ENCODE assay signal across 2 cellular contexts in the genomic region with DNA sequence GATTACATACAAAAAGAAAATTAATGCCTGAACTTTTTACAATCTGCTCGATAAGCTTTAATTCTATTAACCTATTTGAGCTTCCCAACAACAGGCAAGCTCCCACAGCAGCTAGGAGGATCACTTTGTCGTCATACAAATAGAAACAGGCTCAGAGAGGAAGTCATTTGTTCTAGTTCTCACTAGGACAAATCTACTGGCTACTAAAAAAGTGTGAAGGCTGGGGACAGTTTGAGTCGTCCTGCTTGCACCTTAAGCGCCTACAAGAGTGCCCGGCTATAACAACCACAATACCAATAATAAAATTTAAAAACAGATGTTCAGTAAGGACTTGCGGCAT.
TF ChIP-seq lines count a peak whose summit lies in the region.

No MANE protein-coding gene starts in this region.

TF ChIP-seq in GM12878, 131 proteins besides CTCF, POLR2A, EP300 and RAD21 (continues in another document):
- TF ChIP-seq TCF3 (IDR thresholded peaks at IDR 0.05; ENCODE audit: borderline replicate concordance, insufficient read depth, low read depth, low read length), result no peak; the same call in 1 of the 2 replicates
- no peak for TF ChIP-seq TCF7 (IDR thresholded peaks at IDR 0.05; ENCODE audit: borderline replicate concordance)
- TF ChIP-seq, protein P1, sequence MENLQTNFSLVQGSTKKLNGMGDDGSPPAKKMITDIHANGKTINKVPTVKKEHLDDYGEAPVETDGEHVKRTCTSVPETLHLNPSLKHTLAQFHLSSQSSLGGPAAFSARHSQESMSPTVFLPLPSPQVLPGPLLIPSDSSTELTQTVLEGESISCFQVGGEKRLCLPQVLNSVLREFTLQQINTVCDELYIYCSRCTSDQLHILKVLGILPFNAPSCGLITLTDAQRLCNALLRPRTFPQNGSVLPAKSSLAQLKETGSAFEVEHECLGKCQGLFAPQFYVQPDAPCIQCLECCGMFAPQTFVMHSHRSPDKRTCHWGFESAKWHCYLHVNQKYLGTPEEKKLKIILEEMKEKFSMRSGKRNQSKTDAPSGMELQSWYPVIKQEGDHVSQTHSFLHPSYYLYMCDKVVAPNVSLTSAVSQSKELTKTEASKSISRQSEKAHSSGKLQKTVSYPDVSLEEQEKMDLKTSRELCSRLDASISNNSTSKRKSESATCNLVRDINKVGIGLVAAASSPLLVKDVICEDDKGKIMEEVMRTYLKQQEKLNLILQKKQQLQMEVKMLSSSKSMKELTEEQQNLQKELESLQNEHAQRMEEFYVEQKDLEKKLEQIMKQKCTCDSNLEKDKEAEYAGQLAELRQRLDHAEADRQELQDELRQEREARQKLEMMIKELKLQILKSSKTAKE (IDR thresholded peaks at IDR 0.05; ENCODE audit: low read depth, poor library complexity, severe bottlenecking), result no peak
- no peak for TF ChIP-seq SIX5 (IDR thresholded peaks at IDR 0.05; ENCODE audit: low read depth, low read length, severe bottlenecking)
- peak; percentile 83 for TF ChIP-seq ATF7 (IDR thresholded peaks at IDR 0.05; ENCODE audit: low read depth)
- no peak for TF ChIP-seq IKZF2 (IDR thresholded peaks at IDR 0.05)
- no peak for TF ChIP-seq CHD4 (IDR thresholded peaks at IDR 0.05)
- TF ChIP-seq ZBED1 (IDR thresholded peaks at IDR 0.05; ENCODE audit: borderline replicate concordance), result 0 out of 2 replicates have a peak, but pooled peaks have one; percentile 57
- TF ChIP-seq SP1 (IDR thresholded peaks at IDR 0.05; ENCODE audit: low read depth, low read length), result no peak
- TF ChIP-seq NRF1 (conservative IDR thresholded peaks at IDR 0.05; ENCODE audit: low read depth, low read length), result no peak
- TF ChIP-seq KAT2A (conservative IDR thresholded peaks at IDR 0.05; ENCODE audit: control insufficient read depth, low read depth, low read length), result no peak
- TF ChIP-seq, protein P2, sequence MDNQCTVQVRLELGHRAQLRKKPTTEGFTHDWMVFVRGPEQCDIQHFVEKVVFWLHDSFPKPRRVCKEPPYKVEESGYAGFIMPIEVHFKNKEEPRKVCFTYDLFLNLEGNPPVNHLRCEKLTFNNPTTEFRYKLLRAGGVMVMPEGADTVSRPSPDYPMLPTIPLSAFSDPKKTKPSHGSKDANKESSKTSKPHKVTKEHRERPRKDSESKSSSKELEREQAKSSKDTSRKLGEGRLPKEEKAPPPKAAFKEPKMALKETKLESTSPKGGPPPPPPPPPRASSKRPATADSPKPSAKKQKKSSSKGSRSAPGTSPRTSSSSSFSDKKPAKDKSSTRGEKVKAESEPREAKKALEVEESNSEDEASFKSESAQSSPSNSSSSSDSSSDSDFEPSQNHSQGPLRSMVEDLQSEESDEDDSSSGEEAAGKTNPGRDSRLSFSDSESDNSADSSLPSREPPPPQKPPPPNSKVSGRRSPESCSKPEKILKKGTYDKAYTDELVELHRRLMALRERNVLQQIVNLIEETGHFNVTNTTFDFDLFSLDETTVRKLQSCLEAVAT (IDR thresholded peaks at IDR 0.05), result 0 out of 2 replicates have a peak, but pooled peaks have one; percentile 65
- TF ChIP-seq, protein P3, sequence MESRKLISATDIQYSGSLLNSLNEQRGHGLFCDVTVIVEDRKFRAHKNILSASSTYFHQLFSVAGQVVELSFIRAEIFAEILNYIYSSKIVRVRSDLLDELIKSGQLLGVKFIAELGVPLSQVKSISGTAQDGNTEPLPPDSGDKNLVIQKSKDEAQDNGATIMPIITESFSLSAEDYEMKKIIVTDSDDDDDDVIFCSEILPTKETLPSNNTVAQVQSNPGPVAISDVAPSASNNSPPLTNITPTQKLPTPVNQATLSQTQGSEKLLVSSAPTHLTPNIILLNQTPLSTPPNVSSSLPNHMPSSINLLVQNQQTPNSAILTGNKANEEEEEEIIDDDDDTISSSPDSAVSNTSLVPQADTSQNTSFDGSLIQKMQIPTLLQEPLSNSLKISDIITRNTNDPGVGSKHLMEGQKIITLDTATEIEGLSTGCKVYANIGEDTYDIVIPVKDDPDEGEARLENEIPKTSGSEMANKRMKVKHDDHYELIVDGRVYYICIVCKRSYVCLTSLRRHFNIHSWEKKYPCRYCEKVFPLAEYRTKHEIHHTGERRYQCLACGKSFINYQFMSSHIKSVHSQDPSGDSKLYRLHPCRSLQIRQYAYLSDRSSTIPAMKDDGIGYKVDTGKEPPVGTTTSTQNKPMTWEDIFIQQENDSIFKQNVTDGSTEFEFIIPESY (IDR thresholded peaks at IDR 0.05), result no peak
- peak; percentile 24 for TF ChIP-seq KLF5 (IDR thresholded peaks at IDR 0.05; ENCODE audit: partially characterized antibody)
- peak; percentile 95 for TF ChIP-seq PML (IDR thresholded peaks at IDR 0.05; ENCODE audit: low read length)
- TF ChIP-seq CBX5 (IDR thresholded peaks at IDR 0.05; ENCODE audit: low read depth), result no peak
- no peak for TF ChIP-seq FOS (IDR thresholded peaks at IDR 0.05; ENCODE audit: borderline replicate concordance, extremely low read depth, insufficient read length)
- TF ChIP-seq, protein P4, sequence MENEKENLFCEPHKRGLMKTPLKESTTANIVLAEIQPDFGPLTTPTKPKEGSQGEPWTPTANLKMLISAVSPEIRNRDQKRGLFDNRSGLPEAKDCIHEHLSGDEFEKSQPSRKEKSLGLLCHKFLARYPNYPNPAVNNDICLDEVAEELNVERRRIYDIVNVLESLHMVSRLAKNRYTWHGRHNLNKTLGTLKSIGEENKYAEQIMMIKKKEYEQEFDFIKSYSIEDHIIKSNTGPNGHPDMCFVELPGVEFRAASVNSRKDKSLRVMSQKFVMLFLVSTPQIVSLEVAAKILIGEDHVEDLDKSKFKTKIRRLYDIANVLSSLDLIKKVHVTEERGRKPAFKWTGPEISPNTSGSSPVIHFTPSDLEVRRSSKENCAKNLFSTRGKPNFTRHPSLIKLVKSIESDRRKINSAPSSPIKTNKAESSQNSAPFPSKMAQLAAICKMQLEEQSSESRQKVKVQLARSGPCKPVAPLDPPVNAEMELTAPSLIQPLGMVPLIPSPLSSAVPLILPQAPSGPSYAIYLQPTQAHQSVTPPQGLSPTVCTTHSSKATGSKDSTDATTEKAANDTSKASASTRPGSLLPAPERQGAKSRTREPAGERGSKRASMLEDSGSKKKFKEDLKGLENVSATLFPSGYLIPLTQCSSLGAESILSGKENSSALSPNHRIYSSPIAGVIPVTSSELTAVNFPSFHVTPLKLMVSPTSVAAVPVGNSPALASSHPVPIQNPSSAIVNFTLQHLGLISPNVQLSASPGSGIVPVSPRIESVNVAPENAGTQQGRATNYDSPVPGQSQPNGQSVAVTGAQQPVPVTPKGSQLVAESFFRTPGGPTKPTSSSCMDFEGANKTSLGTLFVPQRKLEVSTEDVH (IDR thresholded peaks at IDR 0.05; ENCODE audit: low read depth, partially characterized antibody), result peak; percentile 24
- no peak for TF ChIP-seq PAX8 (IDR thresholded peaks at IDR 0.05)
- TF ChIP-seq FOXM1 (IDR thresholded peaks at IDR 0.05; ENCODE audit: low read depth, low read length), result peak; percentile 61; the same call in 1 of the 2 replicates

TF ChIP-seq in liver, 16 proteins besides CTCF, POLR2A, EP300 and RAD21:
- TF ChIP-seq, protein P3 (IDR thresholded peaks at IDR 0.05), result no peak
- TF ChIP-seq FOXA2 (IDR thresholded peaks at IDR 0.05) (no peak), SP1 (IDR thresholded peaks at IDR 0.05) (no peak), YY1 (IDR thresholded peaks at IDR 0.05) (no peak)
